In genomic region chr1:234893725-234894630, GRCh38 we compare ENCODE assay signal across 8 cellular contexts.
DNase-seq lines count a peak whose midpoint lies in the region; ATAC-seq and TF ChIP-seq lines count a peak whose summit lies in the region.

No MANE protein-coding gene starts in this region.

- peaks cover 0 to 1% of the 10 kb centered on the region in 2 donors for H3K36me3 Mint-ChIP-seq in activated naive CD4-positive, alpha-beta T cell treated with anti-CD3 and anti-CD28 coated beads, Interleukin-2, amount 50 U/mL, for 72 hours
- no peaks in the 10 kb centered on the region for H3K36me3 Mint-ChIP-seq in osteocyte (ENCODE audit: unreplicated experiment)

- DNase-seq in NCI-H146 treated with DMSO at 0.1 percent for 48 hours (lab: John Stamatoyannopoulos, UW; ENCODE audit: unreplicated experiment) (peak; percentile 32), osteocyte (ENCODE audit: extremely low spot score, unreplicated experiment) (no peak)
- peak in 1 of 2 donors; percentile 28 for DNase-seq in activated naive CD4-positive, alpha-beta T cell treated with anti-CD3 and anti-CD28 coated beads, Interleukin-2, amount 50 U/mL, for 72 hours (ENCODE audit: low spot score in 2 of 2)

- H3K27ac Mint-ChIP-seq in activated naive CD4-positive, alpha-beta T cell treated with anti-CD3 and anti-CD28 coated beads, Interleukin-2, amount 50 U/mL, for 72 hours: peak overlapping the region in 1 of 2 donors; percentile 16
- H3K27ac Mint-ChIP-seq in osteocyte (ENCODE audit: unreplicated experiment): peak overlapping the region; percentile 8

- peaks cover 0 to 5% of the 10 kb centered on the region in 2 donors for H3K9me3 Mint-ChIP-seq in activated naive CD4-positive, alpha-beta T cell treated with anti-CD3 and anti-CD28 coated beads, Interleukin-2, amount 50 U/mL, for 72 hours
- H3K9me3 Mint-ChIP-seq in osteocyte (ENCODE audit: unreplicated experiment): no peaks in the 10 kb centered on the region

- peak; percentile 62 for ATAC-seq in GM19023 (IDR thresholded peaks at IDR 0.05; ENCODE audit: unreplicated experiment)
- ATAC-seq in activated naive CD4-positive, alpha-beta T cell treated with anti-CD3 and anti-CD28 coated beads, Interleukin-2, amount 50 U/mL, for 72 hours: peak; percentile 79 to 95
- ATAC-seq in HG03095 (IDR thresholded peaks at IDR 0.05; ENCODE audit: unreplicated experiment): no peak
- ATAC-seq in GM21515 (IDR thresholded peaks at IDR 0.05; ENCODE audit: unreplicated experiment): no peak
- ATAC-seq in GM21367 (IDR thresholded peaks at IDR 0.05; ENCODE audit: unreplicated experiment): no peak
- no peak for ATAC-seq in HG02938 (IDR thresholded peaks at IDR 0.05; ENCODE audit: unreplicated experiment)

- TF ChIP-seq CTCF in osteocyte (IDR thresholded peaks at IDR 0.05): no peak

- H3K4me3 Mint-ChIP-seq in osteocyte (ENCODE audit: unreplicated experiment): no peak overlapping the region

- H3K27me3 Mint-ChIP-seq in osteocyte (ENCODE audit: unreplicated experiment): no peaks in the 10 kb centered on the region

- peaks cover 16% of the 10 kb centered on the region for H3K4me1 Mint-ChIP-seq in osteocyte (ENCODE audit: unreplicated experiment)

Comparison
In these comparisons a context has a peak if more than half of its experiments do, and no peak if none do; other contexts are left out.
1. ATAC-seq: peak in GM19023 (single experiment) and activated naive CD4-positive, alpha-beta T cell treated with anti-CD3 and anti-CD28 coated beads, Interleukin-2, amount 50 U/mL, for 72 hours (2 of 2); none in HG03095 (single experiment), GM21515 (single experiment), GM21367 (single experiment) and HG02938 (single experiment).